ENCODE assay signal across 1 cellular context in genomic region chr19:55443045-55443823, GRCh38.
TF ChIP-seq lines count a peak whose summit lies in the region.

Gene SHISA7 (minus strand): TSS chr19:55443300. CDS start chr19:55442863, 437 bp downstream.

TF ChIP-seq in IMR-90, 13 proteins besides CTCF, POLR2A, EP300 and RAD21 (continued from another document):
- TF ChIP-seq FOS (IDR thresholded peaks at IDR 0.05; ENCODE audit: low read depth, low read length) (no peak), SMC3 (IDR thresholded peaks at IDR 0.05; ENCODE audit: low read depth, low read length) (no peak), MAZ (IDR thresholded peaks at IDR 0.05; ENCODE audit: borderline replicate concordance, low read depth, low read length) (no peak), CEBPB (IDR thresholded peaks at IDR 0.05; ENCODE audit: low read depth, low read length) (no peak), BHLHE40 (IDR thresholded peaks at IDR 0.05; ENCODE audit: low read depth, low read length) (no peak), MAFK (IDR thresholded peaks at IDR 0.05; ENCODE audit: low read depth, low read length) (no peak)
TF ChIP-seq in IMR-90: peak in this region for 0.
